In genomic region chr5:82793808-82794419, GRCh38 we compare ENCODE assay signal across 8 cellular contexts.
A peak's percentile ranks its signal among the peaks of the same experiment; 100 is the strongest.
DNase-seq lines count a peak whose midpoint lies in the region; ATAC-seq and TF ChIP-seq lines count a peak whose summit lies in the region.

No MANE protein-coding gene starts in this region.

- no peaks in the 10 kb centered on the region for H3K9me3 Mint-ChIP-seq in naive thymus-derived CD8-positive, alpha-beta T cell

- H3K4me1 ChIP-seq in RWPE2 (ENCODE audit: insufficient read depth, poor library complexity, severe bottlenecking) (no peaks in the 10 kb centered on the region), colonic mucosa (no peaks in the 10 kb centered on the region)

- H3K4me3 Mint-ChIP-seq in naive thymus-derived CD8-positive, alpha-beta T cell: no peak overlapping the region

- intact Hi-C loops in colonic mucosa (cut with DNase I): loop anchor here (5.0 kb wide), 2 partner anchors 152 to 442 kb away; no protein-coding TSS in a partner anchor

- H3K27me3 ChIP-seq in RWPE2 (ENCODE audit: insufficient read depth, poor library complexity, severe bottlenecking) (peaks cover 7% of the 10 kb centered on the region), colonic mucosa (no peaks in the 10 kb centered on the region)

- no peak overlapping the region for H3K4me3 ChIP-seq in RWPE2 (ENCODE audit: severe bottlenecking)
- H3K4me3 ChIP-seq in colonic mucosa: no peak overlapping the region

- no peaks in the 10 kb centered on the region for H3K4me1 Mint-ChIP-seq in naive thymus-derived CD8-positive, alpha-beta T cell

- H3K36me3 ChIP-seq in RWPE2 (ENCODE audit: low read depth): no peaks in the 10 kb centered on the region
- H3K36me3 ChIP-seq in colonic mucosa: no peaks in the 10 kb centered on the region

- DNase-seq in activated gamma-delta T cell treated with Interleukin-2 at 50 U/mL for 16 hours (peak; percentile 36), activated gamma-delta T cell (lab: John Stamatoyannopoulos, UW) (no peak), RWPE2 (ENCODE audit: low spot score) (no peak), colonic mucosa (peak; percentile 51), retina (no peak)
- DNase-seq in naive thymus-derived CD8-positive, alpha-beta T cell: peak in 6 of 10 donors; percentile 1 to 27 (median 23)

- H3K9me3 ChIP-seq in RWPE2 (ENCODE audit: severe bottlenecking) (no peaks in the 10 kb centered on the region), colonic mucosa (no peaks in the 10 kb centered on the region)

- TF ChIP-seq CTCF in RWPE2 (IDR thresholded peaks at IDR 0.05; ENCODE audit: poor library complexity, severe bottlenecking) (peak; percentile 82), colonic mucosa (IDR thresholded peaks at IDR 0.05) (peak; percentile 68)

- no peaks in the 10 kb centered on the region for H3K36me3 Mint-ChIP-seq in naive thymus-derived CD8-positive, alpha-beta T cell

- H3K9ac ChIP-seq in colonic mucosa (ENCODE audit: low read depth in 2 of 2, low read length in 2 of 2): no peak overlapping the region

- H3K27ac Mint-ChIP-seq in naive thymus-derived CD8-positive, alpha-beta T cell: no peak overlapping the region

- POLR2A ChIA-PET in naive thymus-derived CD8-positive, alpha-beta T cell (lab: Charles Lee): no interaction called here

- H3K27me3 Mint-ChIP-seq in naive thymus-derived CD8-positive, alpha-beta T cell: peaks cover 0 to 3% (median 0%) of the 10 kb centered on the region in 5 donors

- no peak for ATAC-seq in RWPE2 (ENCODE audit: low read depth)
- no peak for ATAC-seq in naive thymus-derived CD8-positive, alpha-beta T cell
- ATAC-seq in GM19023 (IDR thresholded peaks at IDR 0.05; ENCODE audit: unreplicated experiment): no peak
- ATAC-seq in GM21360 (IDR thresholded peaks at IDR 0.05; ENCODE audit: unreplicated experiment): no peak

- H3K27ac ChIP-seq in RWPE2 (ENCODE audit: poor library complexity, severe bottlenecking) (no peak overlapping the region), colonic mucosa (no peak overlapping the region)

Comparison
In these comparisons a context has a peak if more than half of its experiments do, and no peak if none do; other contexts are left out.
1. DNase-seq: peak in activated gamma-delta T cell treated with Interleukin-2 at 50 U/mL for 16 hours (single experiment), colonic mucosa (single experiment) and naive thymus-derived CD8-positive, alpha-beta T cell (6 of 10); none in activated gamma-delta T cell (single experiment), RWPE2 (single experiment) and retina (single experiment).